In genomic region chr9:126459126-126459525, GRCh38 we compare ENCODE assay signal across 21 cellular contexts.
DNase-seq lines count a peak whose midpoint lies in the region; FAIRE-seq and TF ChIP-seq lines count a peak whose summit lies in the region.
"Had no signal": no experiment of that assay in that cellular context is flagged by ENCODE, and none has a peak within 500 bp of the region (broad histone marks: within the 10 kb centered on the region; RNA-seq: fewer than 3 reads in every experiment).

No MANE protein-coding gene starts in this region.

- H3K4me3 ChIP-seq in H1 (ENCODE audit: extremely low read depth in 1 of 4, insufficient read depth in 2 of 4, low read depth in 3 of 4, low read length in 4 of 4) (no peak overlapping the region), neuronal stem cell (ENCODE audit: low read length in 2 of 2) (no peak overlapping the region)

- no peak for TF ChIP-seq EP300 in H1 (IDR thresholded peaks at IDR 0.05; ENCODE audit: borderline replicate concordance in 1 of 2, low read depth in 2 of 2, low read length in 2 of 2)

- WGBS in H1 (ENCODE audit: extremely low coverage in 1 of 2, insufficient coverage in 1 of 2, insufficient read length in 1 of 2, insufficient replicate concordance in 2 of 2, low coverage in 1 of 2, low lambda C conversion rate in 2 of 2, missing lambda C conversion rate in 1 of 2), 2 experiments, result 94% methylated on average over 7 of the region's 7 CpGs; no CpG with 5 or more reads in 1 of the 2 experiments
- WGBS in neuronal stem cell (ENCODE audit: extremely low coverage in 2 of 2, insufficient read length in 2 of 2, insufficient replicate concordance in 1 of 2), 2 donors, result no CpG with 5 or more reads among the region's 7 CpGs

- no peaks in the 10 kb centered on the region for H3K79me1 ChIP-seq in H1 (ENCODE audit: low read depth, low read length)
- no peaks in the 10 kb centered on the region for H3K79me1 ChIP-seq in neuronal stem cell (ENCODE audit: low read depth, low read length)

- TF ChIP-seq RAD21 in H1 (IDR thresholded peaks at IDR 0.05 in 1 of 2, conservative IDR thresholded peaks at IDR 0.05 in 1 of 2; ENCODE audit: low read depth in 2 of 2, low read length in 2 of 2), result no peak

- H2AFZ ChIP-seq in H1 (ENCODE audit: low read length) (no peak overlapping the region), neuronal stem cell (ENCODE audit: low read length) (no peak overlapping the region)

- no peaks in the 10 kb centered on the region for H3K23me2 ChIP-seq in H1 (ENCODE audit: low read depth, low read length)

- no peak overlapping the region for H2BK20ac ChIP-seq in H1 (ENCODE audit: low read length)

- CTCF ChIA-PET in activated CD4-positive, alpha-beta T cell treated with anti-CD3 and anti-CD28 coated beads, Interleukin-2, amount 10 ng/mL, durations not matched to agents 7 days and 5 days (lab: Charles Lee), result interaction anchor here (1.0 to 1.3 kb wide), 2 partner anchors 22 to 99 kb away, joined by 3 read pairs; no protein-coding TSS in a partner anchor
- CTCF ChIA-PET in H1 (lab: Charles Lee; ENCODE audit: partially characterized antibody), result interaction anchor here (1.1 to 1.8 kb wide), 2 partner anchors 9 to 23 kb away, joined by 3 to 4 read pairs; no protein-coding TSS in a partner anchor

- no peak for TF ChIP-seq CTCF in H1 (IDR thresholded peaks at IDR 0.05; ENCODE audit: control extremely low read depth in 1 of 3, insufficient read depth in 1 of 3, low read depth in 1 of 3, low read length in 3 of 3)

- no peak overlapping the region for H3K56ac ChIP-seq in H1 (replicated peaks; ENCODE audit: insufficient read length, low read depth, low read length)

- no peaks in the 10 kb centered on the region for H3K79me2 ChIP-seq in H1 (ENCODE audit: control insufficient read depth in 1 of 2, insufficient read depth in 2 of 2, low read length in 2 of 2)

- TF ChIP-seq POLR2A in H1 (IDR thresholded peaks at IDR 0.05; ENCODE audit: control extremely low read depth in 1 of 2, low read depth in 2 of 2, low read length in 2 of 2) (no peak), erythroblast (IDR thresholded peaks at IDR 0.05; ENCODE audit: low read length) (no peak)

- H3K27ac Mint-ChIP-seq in activated CD4-positive, alpha-beta T cell treated with anti-CD3 and anti-CD28 coated beads, Interleukin-2, amount 10 ng/mL, durations not matched to agents 7 days and 5 days, result peak overlapping the region; percentile 31

- H3K14ac ChIP-seq in H1 (ENCODE audit: insufficient read length) (no peak overlapping the region), neuronal stem cell (ENCODE audit: low read length) (no peak overlapping the region)

- H2BK5ac ChIP-seq in H1 (ENCODE audit: low read depth, low read length) (no peak overlapping the region), neuronal stem cell (ENCODE audit: low read length) (no peak overlapping the region)

- H3K4me1 Mint-ChIP-seq in activated CD4-positive, alpha-beta T cell treated with anti-CD3 and anti-CD28 coated beads, Interleukin-2, amount 10 ng/mL, durations not matched to agents 7 days and 5 days, result no peaks in the 10 kb centered on the region

- H3K9me3 Mint-ChIP-seq in activated CD4-positive, alpha-beta T cell treated with anti-CD3 and anti-CD28 coated beads, Interleukin-2, amount 10 ng/mL, durations not matched to agents 7 days and 5 days, result no peaks in the 10 kb centered on the region
- H3K9me3 Mint-ChIP-seq: H9 had no signal

- POLR2A ChIA-PET in activated CD4-positive, alpha-beta T cell treated with anti-CD3 and anti-CD28 coated beads, Interleukin-2, amount 10 ng/mL, durations not matched to agents 7 days and 5 days (lab: Charles Lee), result no interaction called here
- POLR2A ChIA-PET in H1 (lab: Charles Lee; ENCODE audit: partially characterized antibody), result no interaction called here

- no peak overlapping the region for H4K5ac ChIP-seq in H1 (ENCODE audit: insufficient read length, low read depth, low read length)

- no peak overlapping the region for H2BK120ac ChIP-seq in H1 (replicated peaks; ENCODE audit: low read depth, low read length)
- no peak overlapping the region for H2BK120ac ChIP-seq in neuronal stem cell (ENCODE audit: low read depth, low read length)

- no peak overlapping the region for H3K4me2 ChIP-seq in H1 (ENCODE audit: insufficient read depth in 1 of 2, low read depth in 2 of 2, low read length in 2 of 2)
- H3K4me2 ChIP-seq in neuronal stem cell (ENCODE audit: insufficient read depth, low read length, poor library complexity, severe bottlenecking), result no peak overlapping the region

- peaks cover 3% of the 10 kb centered on the region for H3K27me3 Mint-ChIP-seq in activated CD4-positive, alpha-beta T cell treated with anti-CD3 and anti-CD28 coated beads, Interleukin-2, amount 10 ng/mL, durations not matched to agents 7 days and 5 days

- H3K36me3 ChIP-seq in H1 (ENCODE audit: control insufficient read depth in 2 of 4, insufficient read depth in 4 of 4, low read length in 3 of 4) (no peaks in the 10 kb centered on the region), neuronal stem cell (replicated peaks in 1 of 2; ENCODE audit: control insufficient read depth in 2 of 2, insufficient read depth in 2 of 2, low read length in 2 of 2) (peaks cover 2% of the 10 kb centered on the region in 2 donors)

- no peaks in the 10 kb centered on the region for H4K20me1 ChIP-seq in H1 (replicated peaks in 1 of 2; ENCODE audit: control insufficient read depth in 1 of 2, insufficient read depth in 2 of 2, low read length in 2 of 2)

- H3K4me1 ChIP-seq in H1 (replicated peaks in 1 of 4; ENCODE audit: control insufficient read depth in 3 of 4, insufficient read depth in 4 of 4, low read length in 3 of 4) (no peaks in the 10 kb centered on the region), neuronal stem cell (ENCODE audit: control insufficient read depth in 2 of 2, insufficient read depth in 1 of 2, low read depth in 1 of 2, low read length in 2 of 2) (peaks cover 0 to 9% of the 10 kb centered on the region in 2 donors)

- no peak overlapping the region for H2BK15ac ChIP-seq in H1 (ENCODE audit: low read length)
- no peak overlapping the region for H2BK15ac ChIP-seq in neuronal stem cell (ENCODE audit: low read length)

- H4K8ac ChIP-seq in H1 (ENCODE audit: extremely low read depth, insufficient read depth, low read length) (peak overlapping the region; percentile 35; the same call in 1 of the 2 replicates), neuronal stem cell (ENCODE audit: low read depth, low read length) (no peak overlapping the region)

- H3K23ac ChIP-seq in H1 (ENCODE audit: insufficient read length), result no peak overlapping the region
- no peak overlapping the region for H3K23ac ChIP-seq in neuronal stem cell (ENCODE audit: low read depth, low read length, poor library complexity)

- H3K9ac ChIP-seq in H1 (replicated peaks in 1 of 4; ENCODE audit: extremely low read depth in 1 of 4, low read depth in 3 of 4, low read length in 3 of 4) (no peak overlapping the region), neuronal stem cell (ENCODE audit: low read depth, low read length, poor library complexity) (no peak overlapping the region)

- no peak overlapping the region for H3K4ac ChIP-seq in H1 (replicated peaks; ENCODE audit: insufficient read length, low read depth, low read length)
- no peak overlapping the region for H3K4ac ChIP-seq in neuronal stem cell (ENCODE audit: low read length)

- peak overlapping the region; percentile 6 for H4K91ac ChIP-seq in H1 (replicated peaks; ENCODE audit: insufficient read length, low read length)
- no peak overlapping the region for H4K91ac ChIP-seq in neuronal stem cell (ENCODE audit: low read depth, low read length, poor library complexity)

- H2AK5ac ChIP-seq in H1 (ENCODE audit: low read depth, low read length) (no peak overlapping the region), neuronal stem cell (ENCODE audit: low read depth, low read length) (no peak overlapping the region)

- H3K18ac ChIP-seq in H1 (ENCODE audit: extremely low read depth, low read length) (peak overlapping the region; percentile 44; the same call in 1 of the 2 replicates), neuronal stem cell (ENCODE audit: low read length) (peak overlapping the region; percentile 15)

- H3K36me3 Mint-ChIP-seq in activated CD4-positive, alpha-beta T cell treated with anti-CD3 and anti-CD28 coated beads, Interleukin-2, amount 10 ng/mL, durations not matched to agents 7 days and 5 days (ENCODE audit: low read depth), result no peaks in the 10 kb centered on the region

- H3K27me3 ChIP-seq in H1 (replicated peaks in 1 of 4; ENCODE audit: control insufficient read depth in 3 of 4, extremely low read depth in 1 of 4, insufficient read depth in 3 of 4, low read length in 3 of 4), result no peaks in the 10 kb centered on the region
- no peaks in the 10 kb centered on the region for H3K27me3 ChIP-seq in neuronal stem cell (ENCODE audit: control insufficient read depth in 3 of 3, insufficient read depth in 3 of 3, low read depth in 1 of 3, low read length in 3 of 3)

- H2BK12ac ChIP-seq in H1 (ENCODE audit: low read depth, low read length), result no peak overlapping the region
- no peak overlapping the region for H2BK12ac ChIP-seq in neuronal stem cell (ENCODE audit: low read length)

- no peak for FAIRE-seq in H1 (lab: Jason Lieb, UNC)
- FAIRE-seq: G401.6 had no signal

- no peak for DNase-seq in activated CD4-positive, alpha-beta T cell treated with anti-CD3 and anti-CD28 coated beads, Interleukin-2, amount 10 ng/mL, durations not matched to agents 7 days and 5 days
- DNase-seq in activated CD4-positive, alpha-beta T cell treated with anti-CD3 and anti-CD28 coated beads for 4 hours, result no peak
- no peak for DNase-seq in H1 (ENCODE audit: low read depth in 1 of 2, low spot score in 2 of 2)
- no peak for DNase-seq in neuronal stem cell (ENCODE audit: low spot score)
- no peak for DNase-seq in erythroblast (lab: John Stamatoyannopoulos, UW)
- no peak for DNase-seq in NK-92 treated with Interleukin-12 subunit alpha and Interleukin-12 subunit beta, amount 100 ng/mL, for 24 hours (lab: John Stamatoyannopoulos, UW)
- no peak for DNase-seq in activated CD4-positive, CD25-positive, alpha-beta regulatory T cell treated with anti-CD3 and anti-CD28 coated beads, Interleukin-2, amount 50 U/mL, for 72 hours
- DNase-seq: 8988T, DND-41, IMR-90, Karpas-422, MM.1S, NCI-H1105, NCI-H1694, NCI-H2107, NCI-H2227 treated with DMSO at 0.1 percent for 48 hours, NCI-H524 treated with DMSO at 0.1 percent for 48 hours, SHP77 had no signal

- H3K4me3 Mint-ChIP-seq in activated CD4-positive, alpha-beta T cell treated with anti-CD3 and anti-CD28 coated beads, Interleukin-2, amount 10 ng/mL, durations not matched to agents 7 days and 5 days, result no peak overlapping the region
- H3K4me3 Mint-ChIP-seq: H9 had no signal

- no peak overlapping the region for H3K27ac ChIP-seq in H1 (ENCODE audit: low read depth, low read length)
- no peak overlapping the region for H3K27ac ChIP-seq in neuronal stem cell (replicated peaks; ENCODE audit: low read length)
- H3K27ac ChIP-seq in temporal lobe (ENCODE audit: low read depth, low read length), result peak overlapping the region; percentile 82

- no peaks in the 10 kb centered on the region for H3K9me3 ChIP-seq in H1 (ENCODE audit: insufficient read depth in 2 of 2, low read depth in 1 of 2, low read length in 1 of 2)
- peaks cover 0 to 2% of the 10 kb centered on the region in 2 donors for H3K9me3 ChIP-seq in neuronal stem cell (replicated peaks in 1 of 2; ENCODE audit: control insufficient read depth in 2 of 2, insufficient read depth in 1 of 2, low read depth in 1 of 2, low read length in 2 of 2)

TF ChIP-seq in H1, 55 proteins besides CTCF, POLR2A, EP300 and RAD21 (continues in another document):
- TF ChIP-seq RXRA (IDR thresholded peaks at IDR 0.05; ENCODE audit: insufficient read depth, low read depth, low read length), result no peak
